Comparison of ENCODE assay signal across 21 cellular contexts in the genomic region with DNA sequence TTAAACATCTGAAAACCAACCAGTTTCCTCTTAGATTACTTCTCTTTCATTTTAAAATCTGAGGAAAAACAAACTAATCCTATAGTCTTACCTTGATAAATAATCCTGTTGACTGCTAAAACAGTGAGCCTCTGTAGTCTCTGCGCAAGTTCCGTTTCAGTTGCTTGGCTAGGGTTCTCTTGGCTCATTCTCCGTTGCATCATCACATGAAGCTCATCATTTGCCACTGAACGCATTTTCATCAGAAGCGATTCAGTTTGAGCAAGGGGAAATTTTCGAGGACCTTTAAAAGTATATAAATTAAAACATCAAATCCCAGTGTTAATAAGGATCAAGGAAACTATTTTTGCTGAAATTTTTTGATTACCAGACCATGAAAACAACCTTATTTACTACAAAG.
"Had no signal": no experiment of that assay in that cellular context is flagged by ENCODE, and none has a peak within 500 bp of the region (broad histone marks: within the 10 kb centered on the region; RNA-seq: fewer than 3 reads in every experiment).

No MANE protein-coding gene starts in this region.

- H3K9me3 Mint-ChIP-seq: dendritic cell treated with granulocyte-macrophage colony-stimulating factor and Interleukin-4, amounts not matched to agents 40 ng/mL and 50 ng/mL, for 4 days; effector memory CD8-positive, alpha-beta T cell; nephron; stimulated activated naive B cell treated with anti-CD40 and anti-IgM and Interleukin-4, amounts not matched to agents 10 μg/mL and 1 μg/mL and 100 μg/mL, for 72 hours; stimulated activated naive CD8-positive, alpha-beta T cell treated with anti-CD3 and anti-CD28 coated beads, Interleukin-15, amount 100 ng/mL, for 72 hours had no signal

- H3K79me2 ChIP-seq: hepatocyte had no signal

- H3K27ac ChIP-seq: epithelial cell of prostate, foreskin keratinocyte, hepatocyte, left ventricle myocardium inferior, lower lobe of right lung, sigmoid colon, skin epidermis, thoracic aorta, transverse colon had no signal

- H3K4me1 ChIP-seq: left ventricle myocardium inferior, lower lobe of right lung, sigmoid colon, transverse colon had no signal

- H3K4me2 ChIP-seq: hepatocyte had no signal

- H3K27ac Mint-ChIP-seq: dendritic cell treated with granulocyte-macrophage colony-stimulating factor and Interleukin-4, amounts not matched to agents 40 ng/mL and 50 ng/mL, for 4 days; effector memory CD8-positive, alpha-beta T cell; nephron; stimulated activated naive CD8-positive, alpha-beta T cell treated with anti-CD3 and anti-CD28 coated beads, Interleukin-15, amount 100 ng/mL, for 72 hours had no signal

- H3K27me3 ChIP-seq: foreskin keratinocyte, hepatocyte, sigmoid colon, transverse colon had no signal

- H3K4me1 Mint-ChIP-seq: nephron; stimulated activated naive B cell treated with anti-CD40 and anti-IgM and Interleukin-4, amounts not matched to agents 10 μg/mL and 1 μg/mL and 100 μg/mL, for 72 hours; stimulated activated naive CD8-positive, alpha-beta T cell treated with anti-CD3 and anti-CD28 coated beads, Interleukin-15, amount 100 ng/mL, for 72 hours had no signal

- DNase-seq: effector memory CD8-positive, alpha-beta T cell; foreskin keratinocyte; kidney; left cardiac atrium; left ventricle myocardium inferior; lower lobe of right lung; mesenchymal stem cell; midbrain; posterior cingulate gyrus; sigmoid colon; stimulated activated CD4-positive, alpha-beta T cell treated with anti-CD3 and anti-CD28 coated beads, Interleukin-2, amount 100 ng/mL, for 24 hours; stimulated activated CD4-positive, alpha-beta T cell treated with anti-CD3 and anti-CD28 coated beads, Interleukin-4, amount 100 ng/mL, for 4 hours; stimulated activated naive B cell treated with anti-CD40 and anti-IgM and Interleukin-4, amounts not matched to agents 10 μg/mL and 1 μg/mL and 100 μg/mL, for 72 hours; stimulated activated naive CD8-positive, alpha-beta T cell treated with anti-CD3 and anti-CD28 coated beads, Interleukin-15, amount 100 ng/mL, for 72 hours; transverse colon had no signal

- H3K4me3 Mint-ChIP-seq: dendritic cell treated with granulocyte-macrophage colony-stimulating factor and Interleukin-4, amounts not matched to agents 40 ng/mL and 50 ng/mL, for 4 days; effector memory CD8-positive, alpha-beta T cell; nephron; stimulated activated naive B cell treated with anti-CD40 and anti-IgM and Interleukin-4, amounts not matched to agents 10 μg/mL and 1 μg/mL and 100 μg/mL, for 72 hours; stimulated activated naive CD8-positive, alpha-beta T cell treated with anti-CD3 and anti-CD28 coated beads, Interleukin-15, amount 100 ng/mL, for 72 hours had no signal

- H3K9me3 ChIP-seq: left ventricle myocardium inferior, lower lobe of right lung, sigmoid colon, thoracic aorta, transverse colon had no signal

- H3K27me3 Mint-ChIP-seq: dendritic cell treated with granulocyte-macrophage colony-stimulating factor and Interleukin-4, amounts not matched to agents 40 ng/mL and 50 ng/mL, for 4 days; effector memory CD8-positive, alpha-beta T cell; stimulated activated naive B cell treated with anti-CD40 and anti-IgM and Interleukin-4, amounts not matched to agents 10 μg/mL and 1 μg/mL and 100 μg/mL, for 72 hours; stimulated activated naive CD8-positive, alpha-beta T cell treated with anti-CD3 and anti-CD28 coated beads, Interleukin-15, amount 100 ng/mL, for 72 hours had no signal

- H3K4me3 ChIP-seq: hepatocyte, left ventricle myocardium inferior, lower lobe of right lung, sigmoid colon, skin epidermis, thoracic aorta, transverse colon had no signal

- ATAC-seq: effector memory CD8-positive, alpha-beta T cell; foreskin keratinocyte; left cardiac atrium; lower lobe of right lung; stimulated activated naive CD8-positive, alpha-beta T cell treated with anti-CD3 and anti-CD28 coated beads, Interleukin-15, amount 100 ng/mL, for 72 hours had no signal

- H2AFZ ChIP-seq: hepatocyte had no signal
